1 cellular context compared by ENCODE assay signal in genomic region chr14:76953196-76953945, GRCh38.
TF ChIP-seq lines count a peak whose summit lies in the region.

No MANE protein-coding gene starts in this region.

TF ChIP-seq in HEK293, 187 proteins besides CTCF, POLR2A, EP300 and RAD21 (continued from another document):
- TF ChIP-seq ZSCAN30 (tag by site-specific recombination; IDR thresholded peaks at IDR 0.05) (0 out of 2 replicates have a peak, but pooled peaks have one; percentile 15), TRIM28 (IDR thresholded peaks at IDR 0.05; ENCODE audit: borderline replicate concordance, low read length) (no peak), ZNF366 (tag by site-specific recombination; conservative IDR thresholded peaks at IDR 0.05) (no peak), ZNF473 (tag by site-specific recombination; IDR thresholded peaks at IDR 0.05) (no peak), ZNF843 (tag by site-specific recombination; IDR thresholded peaks at IDR 0.05) (no peak), BCL6B (tag by site-specific recombination; IDR thresholded peaks at IDR 0.05) (no peak), ZNF501 (tag by site-specific recombination; IDR thresholded peaks at IDR 0.05) (no peak), ZBTB17 (tag by site-specific recombination; IDR thresholded peaks at IDR 0.05) (0 out of 2 replicates have a peak, but pooled peaks have one; percentile 18)
